In the genomic region with DNA sequence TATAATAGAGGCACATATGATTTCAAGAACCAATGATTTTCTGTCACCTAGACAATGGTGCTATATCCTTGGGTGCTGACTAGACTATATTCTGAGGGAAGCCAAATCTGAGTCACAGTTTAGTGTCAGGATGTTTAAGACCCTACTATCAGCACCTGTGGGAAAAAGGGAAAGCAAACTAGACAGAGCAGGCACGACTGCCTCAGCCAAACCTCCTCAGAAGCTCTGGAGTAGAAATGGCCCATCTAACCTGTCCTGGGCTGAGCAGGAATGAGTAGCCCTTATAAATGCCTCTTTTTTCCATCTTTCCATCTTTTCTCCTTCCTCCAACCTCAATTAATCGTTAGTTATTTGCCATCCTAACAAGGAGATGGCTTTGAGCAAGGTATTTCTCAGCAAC, we compare ENCODE assay signal across 24 cellular contexts.
"Had no signal": no experiment of that assay in that cellular context is flagged by ENCODE, and none has a peak within 500 bp of the region (broad histone marks: within the 10 kb centered on the region; RNA-seq: fewer than 3 reads in every experiment).

No MANE protein-coding gene starts in this region.

- H3K27ac ChIP-seq: cardiac muscle cell, Peyer's patch, RWPE1 had no signal

- H3K36me3 ChIP-seq: cardiac muscle cell, Peyer's patch had no signal

- DNase-seq: activated B cell treated with CpG ODN at 0.5 μM for 24 hours; activated CD4-positive, alpha-beta T cell treated with anti-CD3 and anti-CD28 coated beads for 1 hour; activated CD4-positive, alpha-beta T cell treated with anti-CD3 and anti-CD28 coated beads, Interleukin-2, amount 10 ng/mL, durations not matched to agents 24 days and 14 days; activated CD4-positive, alpha-beta T cell treated with anti-CD3 and anti-CD28 coated beads, Interleukin-2, amount 50 U/mL, for 48 hours; activated CD8-positive, alpha-beta memory T cell treated with anti-CD3 and anti-CD28 coated beads, Interleukin-2, amount 10 ng/mL, durations not matched to agents 7 days and 5 days; activated gamma-delta T cell; activated naive CD4-positive, alpha-beta T cell treated with anti-CD3 and anti-CD28 coated beads for 36 hours; activated T-cell treated with anti-CD3 and anti-CD28 coated beads, Interleukin-2, amount 50 U/mL, for 48 hours; amygdala; cerebellar nuclear complex; NCI-H1930; NCI-H2107; NCI-H345; NCI-H510A treated with DMSO at 0.1 percent for 48 hours; Peyer's patch; SHP77 treated with DMSO at 0.1 percent for 48 hours; T-cell; T-helper 2 cell; T1000 had no signal

- ATAC-seq: activated CD8-positive, alpha-beta memory T cell treated with anti-CD3 and anti-CD28 coated beads, Interleukin-2, amount 10 ng/mL, durations not matched to agents 7 days and 5 days; activated T-helper 17 cell treated with anti-CD3 and anti-CD28 coated beads, Interleukin-2, amount 50 U/mL, for 72 hours; T-cell had no signal

- H3K27ac Mint-ChIP-seq: activated B cell treated with CpG ODN at 0.5 μM for 24 hours; activated CD4-positive, alpha-beta T cell treated with anti-CD3 and anti-CD28 coated beads, Interleukin-2, amount 10 ng/mL, durations not matched to agents 24 days and 14 days; activated CD8-positive, alpha-beta memory T cell treated with anti-CD3 and anti-CD28 coated beads, Interleukin-2, amount 10 ng/mL, durations not matched to agents 7 days and 5 days; activated naive CD4-positive, alpha-beta T cell treated with anti-CD3 and anti-CD28 coated beads for 36 hours; activated naive CD8-positive, alpha-beta T cell; activated T-helper 17 cell treated with anti-CD3 and anti-CD28 coated beads, Interleukin-2, amount 50 U/mL, for 72 hours; T-cell had no signal

- H3K9me3 Mint-ChIP-seq: activated B cell treated with CpG ODN at 0.5 μM for 24 hours; activated naive CD4-positive, alpha-beta T cell treated with anti-CD3 and anti-CD28 coated beads for 36 hours had no signal

- H3K4me1 ChIP-seq: Peyer's patch had no signal

- H3K27me3 ChIP-seq: cardiac muscle cell, Peyer's patch had no signal

- H3K4me3 Mint-ChIP-seq: activated B cell treated with CpG ODN at 0.5 μM for 24 hours; activated CD4-positive, alpha-beta T cell treated with anti-CD3 and anti-CD28 coated beads, Interleukin-2, amount 10 ng/mL, durations not matched to agents 24 days and 14 days; activated CD8-positive, alpha-beta memory T cell treated with anti-CD3 and anti-CD28 coated beads, Interleukin-2, amount 10 ng/mL, durations not matched to agents 7 days and 5 days; activated naive CD4-positive, alpha-beta T cell treated with anti-CD3 and anti-CD28 coated beads for 36 hours; activated naive CD8-positive, alpha-beta T cell; activated T-helper 17 cell treated with anti-CD3 and anti-CD28 coated beads, Interleukin-2, amount 50 U/mL, for 72 hours; T-cell had no signal

- H3K9me3 ChIP-seq: Peyer's patch had no signal

- H3K4me1 Mint-ChIP-seq: activated B cell treated with CpG ODN at 0.5 μM for 24 hours; activated CD4-positive, alpha-beta T cell treated with anti-CD3 and anti-CD28 coated beads, Interleukin-2, amount 10 ng/mL, durations not matched to agents 24 days and 14 days; activated CD8-positive, alpha-beta memory T cell treated with anti-CD3 and anti-CD28 coated beads, Interleukin-2, amount 10 ng/mL, durations not matched to agents 7 days and 5 days; activated T-helper 17 cell treated with anti-CD3 and anti-CD28 coated beads, Interleukin-2, amount 50 U/mL, for 72 hours; T-cell had no signal

- H3K36me3 Mint-ChIP-seq: activated CD8-positive, alpha-beta memory T cell treated with anti-CD3 and anti-CD28 coated beads, Interleukin-2, amount 10 ng/mL, durations not matched to agents 7 days and 5 days; activated naive CD8-positive, alpha-beta T cell; brain; T-cell had no signal

- H3K27me3 Mint-ChIP-seq: activated B cell treated with CpG ODN at 0.5 μM for 24 hours; activated CD4-positive, alpha-beta T cell treated with anti-CD3 and anti-CD28 coated beads, Interleukin-2, amount 10 ng/mL, durations not matched to agents 24 days and 14 days; activated CD8-positive, alpha-beta memory T cell treated with anti-CD3 and anti-CD28 coated beads, Interleukin-2, amount 10 ng/mL, durations not matched to agents 7 days and 5 days; activated naive CD8-positive, alpha-beta T cell; activated T-helper 17 cell treated with anti-CD3 and anti-CD28 coated beads, Interleukin-2, amount 50 U/mL, for 72 hours; T-cell had no signal

- H3K4me3 ChIP-seq: cardiac muscle cell, Peyer's patch had no signal
